In the genomic region with DNA sequence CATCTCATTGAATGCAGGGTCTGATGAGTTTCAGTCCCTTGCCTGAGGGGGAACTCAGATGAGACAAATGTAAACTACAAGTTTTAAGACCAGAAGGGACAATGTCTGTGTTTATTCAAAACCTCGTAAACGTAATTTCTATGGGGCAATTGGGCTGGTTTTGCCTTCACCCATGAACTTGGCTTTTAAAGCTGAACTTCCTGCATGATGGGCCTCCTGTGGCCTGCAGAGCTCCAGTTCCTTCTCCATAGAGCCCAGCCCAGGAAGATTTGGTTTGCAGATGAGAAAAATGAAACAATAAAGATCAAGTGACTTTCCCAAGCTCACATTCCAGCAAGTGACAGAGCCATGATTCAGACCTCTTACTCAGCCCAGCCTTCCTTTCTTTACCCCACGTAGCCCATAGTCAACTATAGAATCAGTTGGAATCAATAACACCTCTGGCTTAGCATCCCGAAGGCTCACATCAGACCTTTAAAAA, we compare ENCODE assay signal across 1 cellular context.
TF ChIP-seq lines count a peak whose summit lies in the region.

No MANE protein-coding gene starts in this region.

TF ChIP-seq in SK-N-SH treated with all-trans-retinoic acid at 6 μM for 48 hours, 23 proteins besides CTCF, POLR2A, EP300 and RAD21 (continued from another document):
- TF ChIP-seq, protein P1, sequence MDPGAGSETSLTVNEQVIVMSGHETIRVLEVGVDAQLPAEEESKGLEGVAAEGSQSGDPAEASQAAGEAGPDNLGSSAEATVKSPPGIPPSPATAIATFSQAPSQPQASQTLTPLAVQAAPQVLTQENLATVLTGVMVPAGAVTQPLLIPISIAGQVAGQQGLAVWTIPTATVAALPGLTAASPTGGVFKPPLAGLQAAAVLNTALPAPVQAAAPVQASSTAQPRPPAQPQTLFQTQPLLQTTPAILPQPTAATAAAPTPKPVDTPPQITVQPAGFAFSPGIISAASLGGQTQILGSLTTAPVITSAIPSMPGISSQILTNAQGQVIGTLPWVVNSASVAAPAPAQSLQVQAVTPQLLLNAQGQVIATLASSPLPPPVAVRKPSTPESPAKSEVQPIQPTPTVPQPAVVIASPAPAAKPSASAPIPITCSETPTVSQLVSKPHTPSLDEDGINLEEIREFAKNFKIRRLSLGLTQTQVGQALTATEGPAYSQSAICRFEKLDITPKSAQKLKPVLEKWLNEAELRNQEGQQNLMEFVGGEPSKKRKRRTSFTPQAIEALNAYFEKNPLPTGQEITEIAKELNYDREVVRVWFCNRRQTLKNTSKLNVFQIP (CRISPR knock-in tag; IDR thresholded peaks at IDR 0.05; ENCODE audit: borderline replicate concordance, low read depth): no peak
- TF ChIP-seq SNAI2 (CRISPR knock-in tag; IDR thresholded peaks at IDR 0.05): no peak
- TF ChIP-seq PPARA (CRISPR knock-in tag; IDR thresholded peaks at IDR 0.05; ENCODE audit: borderline replicate concordance): no peak
- TF ChIP-seq, protein P2, sequence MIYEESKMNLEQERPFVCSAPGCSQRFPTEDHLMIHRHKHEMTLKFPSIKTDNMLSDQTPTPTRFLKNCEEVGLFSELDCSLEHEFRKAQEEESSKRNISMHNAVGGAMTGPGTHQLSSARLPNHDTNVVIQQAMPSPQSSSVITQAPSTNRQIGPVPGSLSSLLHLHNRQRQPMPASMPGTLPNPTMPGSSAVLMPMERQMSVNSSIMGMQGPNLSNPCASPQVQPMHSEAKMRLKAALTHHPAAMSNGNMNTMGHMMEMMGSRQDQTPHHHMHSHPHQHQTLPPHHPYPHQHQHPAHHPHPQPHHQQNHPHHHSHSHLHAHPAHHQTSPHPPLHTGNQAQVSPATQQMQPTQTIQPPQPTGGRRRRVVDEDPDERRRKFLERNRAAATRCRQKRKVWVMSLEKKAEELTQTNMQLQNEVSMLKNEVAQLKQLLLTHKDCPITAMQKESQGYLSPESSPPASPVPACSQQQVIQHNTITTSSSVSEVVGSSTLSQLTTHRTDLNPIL (CRISPR knock-in tag; IDR thresholded peaks at IDR 0.05; ENCODE audit: low read depth): no peak
- TF ChIP-seq ZNF565 (CRISPR knock-in tag; conservative IDR thresholded peaks at IDR 0.05; ENCODE audit: low read depth): no peak
